ENCODE assay signal across 1 cellular context in genomic region chrX:104968241-104968640, GRCh38.
TF ChIP-seq lines count a peak whose summit lies in the region.

No MANE protein-coding gene starts in this region.

TF ChIP-seq in HepG2, 621 proteins besides CTCF, POLR2A, EP300 and RAD21 (continued from another document):
- TF ChIP-seq, protein P1, sequence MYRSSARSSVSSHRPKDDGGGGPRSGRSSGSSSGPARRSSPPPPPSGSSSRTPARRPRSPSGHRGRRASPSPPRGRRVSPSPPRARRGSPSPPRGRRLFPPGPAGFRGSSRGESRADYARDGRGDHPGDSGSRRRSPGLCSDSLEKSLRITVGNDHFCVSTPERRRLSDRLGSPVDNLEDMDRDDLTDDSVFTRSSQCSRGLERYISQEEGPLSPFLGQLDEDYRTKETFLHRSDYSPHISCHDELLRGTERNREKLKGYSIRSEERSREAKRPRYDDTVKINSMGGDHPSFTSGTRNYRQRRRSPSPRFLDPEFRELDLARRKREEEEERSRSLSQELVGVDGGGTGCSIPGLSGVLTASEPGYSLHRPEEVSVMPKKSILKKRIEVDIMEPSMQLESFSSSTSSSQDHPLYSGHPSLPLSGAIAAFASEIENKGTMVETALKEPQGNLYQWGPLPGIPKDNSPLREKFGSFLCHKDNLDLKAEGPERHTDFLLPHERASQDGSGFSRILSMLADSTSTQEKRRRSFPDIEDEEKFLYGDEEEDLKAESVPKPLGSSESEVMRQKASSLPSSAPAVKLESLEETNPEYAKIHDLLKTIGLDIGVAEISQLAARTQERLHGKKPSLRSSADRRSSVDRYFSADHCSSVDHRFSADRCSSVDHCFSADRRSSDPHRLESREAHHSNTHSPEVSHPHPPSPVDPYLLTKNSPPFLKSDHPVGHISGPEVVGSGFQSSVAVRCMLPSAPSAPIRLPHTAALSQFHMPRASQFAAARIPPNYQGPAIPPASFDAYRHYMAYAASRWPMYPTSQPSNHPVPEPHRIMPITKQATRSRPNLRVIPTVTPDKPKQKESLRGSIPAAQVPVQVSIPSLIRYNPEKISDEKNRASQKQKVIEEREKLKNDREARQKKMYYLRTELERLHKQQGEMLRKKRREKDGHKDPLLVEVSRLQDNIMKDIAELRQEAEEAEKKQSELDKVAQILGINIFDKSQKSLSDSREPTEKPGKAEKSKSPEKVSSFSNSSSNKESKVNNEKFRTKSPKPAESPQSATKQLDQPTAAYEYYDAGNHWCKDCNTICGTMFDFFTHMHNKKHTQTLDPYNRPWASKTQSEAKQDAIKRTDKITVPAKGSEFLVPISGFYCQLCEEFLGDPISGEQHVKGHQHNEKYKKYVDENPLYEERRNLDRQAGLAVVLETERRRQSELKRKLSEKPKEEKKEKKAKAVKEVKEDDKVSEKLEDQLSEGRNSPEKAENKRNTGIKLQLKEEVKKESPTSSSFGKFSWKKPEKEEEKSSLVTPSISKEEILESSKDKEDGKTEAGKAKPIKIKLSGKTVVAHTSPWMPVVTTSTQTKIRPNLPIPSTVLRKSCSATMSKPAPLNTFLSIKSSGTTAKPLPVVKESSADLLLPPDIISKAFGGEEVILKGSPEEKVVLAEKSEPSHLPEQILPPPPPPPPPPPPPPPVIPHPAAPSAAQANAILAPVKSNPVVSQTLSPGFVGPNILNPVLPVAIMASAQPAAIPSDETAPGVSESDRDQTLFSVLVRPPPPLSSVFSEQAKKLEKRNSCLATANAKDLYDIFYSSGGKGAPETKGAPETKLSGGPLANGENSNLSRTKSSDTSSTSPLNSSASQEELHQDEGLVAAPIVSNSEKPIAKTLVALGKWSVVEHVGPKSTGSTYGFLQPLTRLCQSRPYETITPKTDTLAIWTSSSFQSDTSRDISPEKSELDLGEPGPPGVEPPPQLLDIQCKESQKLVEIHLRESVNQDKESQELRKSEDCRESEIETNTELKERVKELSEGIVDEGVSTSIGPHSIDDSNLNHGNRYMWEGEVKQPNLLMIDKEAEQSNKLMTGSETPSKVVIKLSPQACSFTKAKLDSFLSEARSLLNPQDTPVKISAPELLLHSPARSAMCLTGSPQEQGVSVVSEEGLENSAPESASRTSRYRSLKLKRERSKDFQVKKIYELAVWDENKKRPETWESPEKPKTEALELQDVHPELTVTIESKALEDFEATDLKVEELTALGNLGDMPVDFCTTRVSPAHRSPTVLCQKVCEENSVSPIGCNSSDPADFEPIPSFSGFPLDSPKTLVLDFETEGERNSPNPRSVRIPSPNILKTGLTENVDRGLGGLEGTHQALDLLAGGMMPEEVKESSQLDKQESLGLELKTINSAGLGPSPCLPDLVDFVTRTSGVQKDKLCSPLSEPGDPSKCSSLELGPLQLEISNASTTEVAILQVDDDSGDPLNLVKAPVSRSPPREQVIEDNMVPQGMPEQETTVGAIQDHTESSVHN (CRISPR knock-in tag; IDR thresholded peaks at IDR 0.05) = no peak
- no peak for TF ChIP-seq FOXO1 (CRISPR knock-in tag; IDR thresholded peaks at IDR 0.05)
TF ChIP-seq in HepG2: peak in this region for 0.
